In the genomic region with DNA sequence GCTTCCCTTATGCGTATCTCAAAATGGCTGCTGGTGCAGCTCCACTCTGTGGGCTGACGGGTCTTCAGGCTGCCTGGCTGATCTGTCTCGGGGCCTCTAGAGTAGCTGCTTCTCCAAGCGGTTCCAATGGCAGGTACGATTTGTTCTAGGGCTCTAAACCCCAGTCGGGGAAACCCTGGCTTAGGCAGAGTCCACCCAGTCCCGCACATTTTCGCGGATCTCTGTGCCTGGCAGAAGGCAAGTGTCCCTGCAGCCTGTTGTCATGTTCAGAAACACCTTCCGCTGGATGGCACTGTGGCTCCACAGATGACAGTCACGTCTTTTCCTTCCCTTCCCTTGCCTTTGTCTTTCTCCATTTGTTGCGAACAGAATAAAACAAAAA, we compare ENCODE assay signal across 10 cellular contexts. TPM values are rescaled to one million over a fixed set of nuclear protein-coding genes. Genes with fewer than 3 reads are reported as not detected.
A peak's percentile ranks its signal among the peaks of the same experiment; 100 is the strongest.
DNase-seq lines count a peak whose midpoint lies in the region; ATAC-seq and TF ChIP-seq lines count a peak whose summit lies in the region.
"Had no signal": no experiment of that assay in that cellular context is flagged by ENCODE, and none has a peak within 500 bp of the region (broad histone marks: within the 10 kb centered on the region; RNA-seq: fewer than 3 reads in every experiment).

No MANE protein-coding gene starts in this region.

- TF ChIP-seq CTCF in liver (IDR thresholded peaks at IDR 0.05; ENCODE audit: low read depth, low read length, missing input control) (peak; percentile 46), transverse colon (IDR thresholded peaks at IDR 0.05) (peak in 1 of 5 experiments; percentile 30), endothelial cell (IDR thresholded peaks at IDR 0.05; ENCODE audit: unreplicated experiment) (no peak)

- no peak for ATAC-seq in GM18858 (IDR thresholded peaks at IDR 0.05; ENCODE audit: unreplicated experiment)
- ATAC-seq in GM19035 (IDR thresholded peaks at IDR 0.05; ENCODE audit: unreplicated experiment) = no peak

- H3K27me3 ChIP-seq in liver (ENCODE audit: control insufficient read depth in 4 of 4, insufficient read depth in 4 of 4, low read length in 3 of 4) (no peaks in the 10 kb centered on the region), transverse colon (no peaks in the 10 kb centered on the region)

- no peak overlapping the region for H3K9ac ChIP-seq in liver (ENCODE audit: low read depth in 1 of 2, low read length in 2 of 2)

- H3K27ac ChIP-seq in liver (ENCODE audit: low read depth in 1 of 2, low read length in 2 of 2) (peak overlapping the region; percentile 11 to 72), transverse colon (peak overlapping the region in 2 of 4 donors; percentile 61 to 81)
- H3K27ac ChIP-seq: C4-2B had no signal

- peaks cover 31% of the 10 kb centered on the region for H3K4me1 Mint-ChIP-seq in endothelial cell (ENCODE audit: unreplicated experiment)

- TF ChIP-seq RAD21 in liver (IDR thresholded peaks at IDR 0.05) = peak in 1 of 2 donors; percentile 87

- H3K27me3 Mint-ChIP-seq in endothelial cell (ENCODE audit: unreplicated experiment) = peaks cover 10% of the 10 kb centered on the region

- no peak for TF ChIP-seq EP300 in transverse colon (IDR thresholded peaks at IDR 0.05; ENCODE audit: low read depth)

- H3K4me3 ChIP-seq in liver (ENCODE audit: low read depth in 1 of 3, low read length in 3 of 3) (peak overlapping the region in 2 of 3 donors; percentile 63 to 66), transverse colon (peak overlapping the region in 2 of 4 donors; percentile 6 to 28)

- no peak for TF ChIP-seq POLR2A in transverse colon (IDR thresholded peaks at IDR 0.05)

- intact Hi-C loops in transverse colon (cut with DNase I; ENCODE audit: low total_unique reads) = no loop called here

- H3K9me3 ChIP-seq in liver (ENCODE audit: control insufficient read depth in 4 of 4, low read length in 3 of 4) (no peaks in the 10 kb centered on the region), transverse colon (no peaks in the 10 kb centered on the region)

- H3K4me1 ChIP-seq in liver (ENCODE audit: control insufficient read depth in 4 of 4, insufficient read depth in 4 of 4, low read length in 3 of 4) (peaks cover 2 to 20% (median 14%) of the 10 kb centered on the region in 4 donors), transverse colon (no peaks in the 10 kb centered on the region)

- no peak overlapping the region for H3K4me3 Mint-ChIP-seq in endothelial cell (ENCODE audit: unreplicated experiment)

- H3K36me3 Mint-ChIP-seq in endothelial cell (ENCODE audit: low read depth, unreplicated experiment) = peaks cover 42% of the 10 kb centered on the region

- WGBS in liver = 95% methylated on average over 12 of the region's 12 CpGs
- 59% methylated on average over 10 of the region's 12 CpGs; no CpG with 5 or more reads in 1 of the 2 donors for WGBS in transverse colon (ENCODE audit: low coverage in 1 of 2), 2 donors

- no peak overlapping the region for H3K27ac Mint-ChIP-seq in endothelial cell (ENCODE audit: unreplicated experiment)

- peak; percentile 76 for DNase-seq in activated gamma-delta T cell treated with Interleukin-2 at 50 U/mL for 16 hours
- DNase-seq in activated gamma-delta T cell (lab: John Stamatoyannopoulos, UW) = no peak
- peak in 38 of 56 donors; percentile 3 to 94 (median 66) for DNase-seq in amygdala (lab: John Stamatoyannopoulos, UW)
- DNase-seq in transverse colon = peak; percentile 87
- DNase-seq in endothelial cell (ENCODE audit: low spot score) = no peak
- DNase-seq: activated CD4-positive, alpha-beta T cell treated with anti-CD3 and anti-CD28 coated beads for 48 hours had no signal

- peaks cover 0 to 3% (median 0%) of the 10 kb centered on the region in 4 donors for H3K36me3 ChIP-seq in liver (ENCODE audit: control insufficient read depth in 4 of 4, insufficient read depth in 3 of 4, low read depth in 1 of 4, low read length in 3 of 4)
- H3K36me3 ChIP-seq in transverse colon = no peaks in the 10 kb centered on the region

- no peaks in the 10 kb centered on the region for H3K9me3 Mint-ChIP-seq in endothelial cell (ENCODE audit: unreplicated experiment)

- in situ Hi-C loops in transverse colon (cut with MboI; ENCODE audit: low pct_ligation_motif_present in 1 of 4, low pct_unique_long_range_greater_than_20kb in 1 of 4, low sequenced_read_pairs in 3 of 4) = loop anchor here in 1 of 4 donors (25.0 kb wide), 1 partner anchor 204 kb away; the partner anchor contains the start of gene SPIN3

TF ChIP-seq in liver, 16 proteins besides CTCF, POLR2A, EP300 and RAD21:
- TF ChIP-seq REST (IDR thresholded peaks at IDR 0.05) (no peak), RXRA (IDR thresholded peaks at IDR 0.05) (peak in 1 of 2 donors; percentile 4)

RNA-seq across cellular contexts. Expression of gene NBDY, which starts 54.4 kb away (rescaled TPM):
- total RNA-seq in liver (1 to 10 TPM in 1 of 2 donors, under 1 TPM in 1; 0.84 to 3.5 TPM), transverse colon (10 to 100 TPM in 1 of 4 donors, 1 to 10 TPM in 2, not detected in 1; 4.1 to 10.5 (median 9.4) TPM), endothelial cell (ENCODE audit: unreplicated experiment) (90.1 TPM)
- polyA plus RNA-seq in liver = 10 to 100 TPM in 1 of 2 donors, 1 to 10 TPM in 1; 7.0 to 10.4 TPM

Comparison
In these comparisons a context has a peak if more than half of its experiments do, and no peak if none do; other contexts are left out.
1. DNase-seq: peak in activated gamma-delta T cell treated with Interleukin-2 at 50 U/mL for 16 hours (single experiment), amygdala (38 of 56) and transverse colon (single experiment); none in activated gamma-delta T cell (single experiment) and endothelial cell (single experiment).